ENCODE assay signal across 8 cellular contexts in the genomic region with DNA sequence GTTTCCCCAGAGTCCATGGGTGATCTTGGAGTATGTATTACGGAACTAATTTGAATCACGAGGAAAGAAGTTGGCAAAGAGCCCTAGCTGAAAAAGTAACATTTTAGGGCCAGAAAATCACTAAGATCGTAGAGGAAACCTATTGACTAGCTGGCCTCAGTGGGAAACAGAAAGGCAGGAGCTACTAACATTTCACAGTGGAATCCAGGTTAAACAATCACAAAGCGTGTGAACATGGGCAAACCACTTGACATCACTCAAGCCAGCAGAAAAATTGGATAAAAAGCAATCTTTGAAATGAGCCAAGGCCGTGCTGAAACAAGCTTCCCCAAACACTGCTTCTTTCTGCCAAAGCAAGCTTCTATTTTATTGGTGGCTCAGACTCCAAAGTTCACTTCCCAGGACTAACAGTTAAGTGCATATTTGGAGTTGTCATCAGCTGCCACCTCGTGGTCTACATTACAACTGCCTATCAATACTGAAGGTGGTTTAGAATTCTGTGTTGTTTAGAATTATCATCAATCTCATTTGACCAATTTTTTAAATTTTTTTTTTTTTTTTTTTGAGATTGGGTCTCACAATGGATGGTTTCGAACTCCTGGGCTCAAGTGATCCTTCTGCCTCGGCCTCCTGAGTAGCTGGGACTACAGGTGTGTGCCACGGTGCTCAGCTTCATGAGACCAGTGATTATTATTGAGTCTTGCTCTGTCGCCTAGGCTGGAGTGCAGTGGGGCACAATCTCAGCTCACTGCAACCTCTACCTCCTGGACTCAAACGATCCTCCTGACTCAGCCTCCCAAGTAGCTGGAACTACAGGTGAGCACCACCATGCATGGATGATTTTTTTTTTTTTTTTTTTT. TPM values are rescaled to one million over a fixed set of nuclear protein-coding genes. Genes with fewer than 3 reads are reported as not detected.
DNase-seq lines count a peak whose midpoint lies in the region; ATAC-seq and TF ChIP-seq lines count a peak whose summit lies in the region.

No MANE protein-coding gene starts in this region.

- peaks cover 15% of the 10 kb centered on the region for H3K4me1 Mint-ChIP-seq in CD8-positive, alpha-beta T cell (ENCODE audit: low read depth)

- peak in 6 of 7 experiments; percentile 6 to 54 (median 40) for DNase-seq in CD8-positive, alpha-beta T cell
- DNase-seq in HFF-Myc (ENCODE audit: extremely low read depth, low read depth) (no peak), Peyer's patch (peak in 2 of 3 donors; percentile 44 to 84), anterior cingulate cortex (lab: John Stamatoyannopoulos, UW) (peak in 46 of 58 donors; percentile 9 to 85 (median 42)), heart right ventricle (peak in 1 of 2 donors; percentile 75), pulmonary artery endothelial cell (ENCODE audit: low read depth, low spot score) (peak; percentile 60), NCI-H774 (lab: John Stamatoyannopoulos, UW) (no peak)

- H3K27ac ChIP-seq in CD8-positive, alpha-beta T cell (ENCODE audit: low read depth, low read length) = no peak overlapping the region
- H3K27ac ChIP-seq in Peyer's patch (peak overlapping the region; percentile 4 to 54 (median 28)), heart right ventricle (peak overlapping the region in 9 of 10 donors; percentile 13 to 70 (median 54))

- no peaks in the 10 kb centered on the region for H3K27me3 Mint-ChIP-seq in CD8-positive, alpha-beta T cell (ENCODE audit: low read depth)

- intact Hi-C loops in CD8-positive, alpha-beta T cell (cut with DNase I, micrococcal nuclease) = loop anchor here (1.0 kb wide), 3 partner anchors 166 to 252 kb away; a partner anchor contains a TSS
- intact Hi-C loops in heart right ventricle (cut with DNase I) = loop anchor here (1.0 to 10.0 kb wide), 8 partner anchors 166 to 250 kb away; a partner anchor contains a TSS

- peaks cover 34% of the 10 kb centered on the region for H3K36me3 ChIP-seq in CD8-positive, alpha-beta T cell (ENCODE audit: insufficient read depth, low read length)
- peaks cover 0 to 40% (median 1%) of the 10 kb centered on the region in 3 donors for H3K36me3 ChIP-seq in Peyer's patch
- H3K36me3 ChIP-seq in heart right ventricle = peaks cover 0 to 46% (median 37%) of the 10 kb centered on the region in 9 donors

- CTCF ChIA-PET in CD8-positive, alpha-beta T cell (lab: Charles Lee) = interaction anchor here (0.6 to 7.8 kb wide), 48 partner anchors 9 to 1683 kb away, joined by 3 to 89 read pairs (median 4); a partner anchor contains a TSS

- TF ChIP-seq POLR2A in Peyer's patch (IDR thresholded peaks at IDR 0.05) = no peak

- no peaks in the 10 kb centered on the region for H3K4me1 ChIP-seq in CD8-positive, alpha-beta T cell (ENCODE audit: insufficient read depth, low read length)
- H3K4me1 ChIP-seq in Peyer's patch (peaks cover 0 to 13% (median 2%) of the 10 kb centered on the region in 4 donors), heart right ventricle (peaks cover 0 to 18% (median 9%) of the 10 kb centered on the region in 9 donors)

- no peak overlapping the region for H3K27ac Mint-ChIP-seq in CD8-positive, alpha-beta T cell

- WGBS in heart right ventricle, 2 donors = 54 to 62% methylated on average over 11 of the region's 11 CpGs

- no peaks in the 10 kb centered on the region for H3K9me3 Mint-ChIP-seq in CD8-positive, alpha-beta T cell

- H3K36me3 Mint-ChIP-seq in CD8-positive, alpha-beta T cell = peaks cover 58% of the 10 kb centered on the region

- peak; percentile 55 for TF ChIP-seq CTCF in CD8-positive, alpha-beta T cell (IDR thresholded peaks at IDR 0.05)
- peak; percentile 19 for TF ChIP-seq CTCF in HFF-Myc (IDR thresholded peaks at IDR 0.05; ENCODE audit: low read depth, low read length, missing control alignments)
- TF ChIP-seq CTCF in Peyer's patch (IDR thresholded peaks at IDR 0.05) = peak; percentile 28 to 98 (median 85)
- TF ChIP-seq CTCF in heart right ventricle (IDR thresholded peaks at IDR 0.05) = peak; percentile 61 to 89 (median 76)

- H3K9me3 ChIP-seq in CD8-positive, alpha-beta T cell (ENCODE audit: low read length) = no peaks in the 10 kb centered on the region
- H3K9me3 ChIP-seq in Peyer's patch (no peaks in the 10 kb centered on the region), heart right ventricle (no peaks in the 10 kb centered on the region)

- no peak overlapping the region for H3K4me3 Mint-ChIP-seq in CD8-positive, alpha-beta T cell

- H3K27me3 ChIP-seq in CD8-positive, alpha-beta T cell (ENCODE audit: insufficient read depth, low read length) = no peaks in the 10 kb centered on the region
- H3K27me3 ChIP-seq in Peyer's patch (no peaks in the 10 kb centered on the region), heart right ventricle (no peaks in the 10 kb centered on the region)

- POLR2A ChIA-PET in CD8-positive, alpha-beta T cell (lab: Charles Lee) = interaction anchor here (0.6 to 2.9 kb wide), 7 partner anchors 10 to 609 kb away, joined by 3 to 22 read pairs (median 10); a partner anchor contains a TSS

- peak; percentile 84 for ATAC-seq in CD8-positive, alpha-beta T cell
- ATAC-seq in heart right ventricle = peak; percentile 80 to 95 (median 92)
- ATAC-seq in GM19455 (IDR thresholded peaks at IDR 0.05; ENCODE audit: unreplicated experiment) = no peak

- H3K4me3 ChIP-seq in CD8-positive, alpha-beta T cell (ENCODE audit: low read depth, low read length) = no peak overlapping the region
- no peak overlapping the region for H3K4me3 ChIP-seq in HFF-Myc (replicated peaks; ENCODE audit: low read depth, low read length)
- H3K4me3 ChIP-seq in Peyer's patch = peak overlapping the region in 1 of 4 donors; percentile 6
- no peak overlapping the region for H3K4me3 ChIP-seq in heart right ventricle

RNA-seq across cellular contexts. Expression of a gene that starts 10.6 kb away (rescaled TPM):
- 1,000 to 10,000 TPM; 2,721 to 2,770 TPM for total RNA-seq in CD8-positive, alpha-beta T cell
- 1,000 to 10,000 TPM in 2 of 4 donors, 100 to 1,000 TPM in 2; 729 to 2,642 (median 1,002) TPM for total RNA-seq in Peyer's patch
- total RNA-seq in heart right ventricle = 100 to 1,000 TPM; 551 to 913 (median 607) TPM
- polyA plus RNA-seq in heart right ventricle = 1,000 to 10,000 TPM; 1,305 to 2,567 TPM
- 1,161 and 1,833 TPM in 2 replicates for total RNA-seq in pulmonary artery endothelial cell

RNA-seq across cellular contexts. Expression of a gene that starts 22.8 kb away (rescaled TPM):
- 10 to 100 TPM; 12.5 to 12.9 TPM for total RNA-seq in CD8-positive, alpha-beta T cell
- total RNA-seq in Peyer's patch (10 to 100 TPM; 17.3 to 28.1 (median 20.6) TPM), heart right ventricle (10 to 100 TPM; 41.9 to 67.1 (median 59.0) TPM), pulmonary artery endothelial cell (20.4 and 37.1 TPM in 2 replicates)
- 10 to 100 TPM in 1 of 2 donors, 1 to 10 TPM in 1; 9.3 to 20.9 TPM for polyA plus RNA-seq in heart right ventricle

RNA-seq across cellular contexts. Expression of a gene that starts 50.6 kb away (rescaled TPM):
- 1 to 10 TPM; 1.7 to 2.4 TPM for total RNA-seq in CD8-positive, alpha-beta T cell
- total RNA-seq in Peyer's patch = 1 to 10 TPM in 1 of 4 donors, under 1 TPM in 2, not detected in 1; 0.28 to 9.9 (median 0.40) TPM
- 10 to 100 TPM in 2 of 10 donors, 1 to 10 TPM in 8; 4.0 to 11.2 (median 6.3) TPM for total RNA-seq in heart right ventricle
- polyA plus RNA-seq in heart right ventricle = 1 to 10 TPM in 1 of 2 donors, under 1 TPM in 1; 0.77 to 5.8 TPM
- total RNA-seq in pulmonary artery endothelial cell = not detected in 2 replicates

Comparison
In these comparisons a context has a peak if more than half of its experiments do, and no peak if none do; other contexts are left out.
1. DNase-seq: peak in CD8-positive, alpha-beta T cell (6 of 7), Peyer's patch (2 of 3), anterior cingulate cortex (46 of 58) and pulmonary artery endothelial cell (single experiment); none in HFF-Myc (single experiment) and NCI-H774 (single experiment).
2. CTCF ChIP-seq: peak in every context shown above with its lines; median percentile 85 in Peyer's patch; 76 in heart right ventricle; 55 in CD8-positive, alpha-beta T cell; 19 in HFF-Myc.